ENCODE assay signal across 8 cellular contexts in genomic region chr17:29931253-29931932, GRCh38. TPM values are rescaled to one million over a fixed set of nuclear protein-coding genes. Genes with fewer than 3 reads are reported as not detected.
DNase-seq lines count a peak whose midpoint lies in the region; ATAC-seq and TF ChIP-seq lines count a peak whose summit lies in the region.

No MANE protein-coding gene starts in this region.

- H3K27me3 Mint-ChIP-seq in activated CD4-positive, alpha-beta T cell treated with anti-CD3 and anti-CD28 coated beads, Interleukin-2, amount 10 ng/mL, durations not matched to agents 24 days and 14 days = no peaks in the 10 kb centered on the region

- no peaks in the 10 kb centered on the region for H3K27me3 ChIP-seq in dorsolateral prefrontal cortex

- DNase-seq in CD1c-positive myeloid dendritic cell (ENCODE audit: extremely low spot score) (peak; percentile 84), NCI-H526 (lab: John Stamatoyannopoulos, UW) (peak; percentile 99), dorsolateral prefrontal cortex (peak; percentile 55 to 93 (median 81)), medulla oblongata (ENCODE audit: extremely low spot score) (peak; percentile 96)
- peak; percentile 90 for DNase-seq in activated CD4-positive, alpha-beta T cell treated with anti-CD3 and anti-CD28 coated beads, Interleukin-2, amount 10 ng/mL, durations not matched to agents 24 days and 14 days
- DNase-seq in stimulated activated CD8-positive, alpha-beta memory T cell treated with anti-CD3 and anti-CD28 coated beads, Interleukin-12 subunit alpha, Interleukin-12 subunit beta, amount 100 ng/mL, for 1 hour (ENCODE audit: low read depth) = peak; percentile 58

- H3K27ac ChIP-seq in dorsolateral prefrontal cortex = peak overlapping the region; percentile 41 to 98 (median 94)

- peaks cover 21% of the 10 kb centered on the region for H3K4me1 Mint-ChIP-seq in activated CD4-positive, alpha-beta T cell treated with anti-CD3 and anti-CD28 coated beads, Interleukin-2, amount 10 ng/mL, durations not matched to agents 24 days and 14 days

- no peaks in the 10 kb centered on the region for H3K9me3 Mint-ChIP-seq in activated CD4-positive, alpha-beta T cell treated with anti-CD3 and anti-CD28 coated beads, Interleukin-2, amount 10 ng/mL, durations not matched to agents 24 days and 14 days

- TF ChIP-seq CTCF in dorsolateral prefrontal cortex (IDR thresholded peaks at IDR 0.05 in 54 of 56, conservative IDR thresholded peaks at IDR 0.05 in 2 of 56; ENCODE audit: low read depth in 1 of 56, partially characterized antibody in 56 of 56) = peak; percentile 80 to 100 (median 92)

- peak; percentile 52 for ATAC-seq in GM19372 (IDR thresholded peaks at IDR 0.05; ENCODE audit: low read depth, unreplicated experiment)
- ATAC-seq in HG03558 (IDR thresholded peaks at IDR 0.05; ENCODE audit: extremely low read depth, unreplicated experiment) = peak; percentile 47

- H3K27ac Mint-ChIP-seq in activated CD4-positive, alpha-beta T cell treated with anti-CD3 and anti-CD28 coated beads, Interleukin-2, amount 10 ng/mL, durations not matched to agents 24 days and 14 days = no peak overlapping the region

- H3K4me3 ChIP-seq in dorsolateral prefrontal cortex = peak overlapping the region; percentile 51 to 94 (median 82)

- intact Hi-C loops in activated CD4-positive, alpha-beta T cell treated with anti-CD3 and anti-CD28 coated beads, Interleukin-2, amount 10 ng/mL, durations not matched to agents 24 days and 14 days (cut with micrococcal nuclease) = loop anchor here (1.0 to 10.0 kb wide), 6 partner anchors 63 to 364 kb away; partner anchors contain the start of genes ABHD15 and TP53I13
- intact Hi-C loops in dorsolateral prefrontal cortex (cut with DNase I) = loop anchor here (1.0 to 10.0 kb wide), 7 partner anchors 63 to 309 kb away; partner anchors contain the start of gene CORO6 (in 1 of the 2)

- H3K4me3 Mint-ChIP-seq in activated CD4-positive, alpha-beta T cell treated with anti-CD3 and anti-CD28 coated beads, Interleukin-2, amount 10 ng/mL, durations not matched to agents 24 days and 14 days = no peak overlapping the region

- H3K36me3 Mint-ChIP-seq in activated CD4-positive, alpha-beta T cell treated with anti-CD3 and anti-CD28 coated beads, Interleukin-2, amount 10 ng/mL, durations not matched to agents 24 days and 14 days (ENCODE audit: low read depth) = peaks cover 5% of the 10 kb centered on the region

RNA-seq across cellular contexts. Expression of gene SSH2, which starts 1.4 kb away (rescaled TPM):
- total RNA-seq in activated CD4-positive, alpha-beta T cell treated with anti-CD3 and anti-CD28 coated beads, Interleukin-2, amount 10 ng/mL, durations not matched to agents 24 days and 14 days = 42.8 and 43.8 TPM in 2 replicates
- total RNA-seq in dorsolateral prefrontal cortex = 10 to 100 TPM; 36.2 to 84.3 (median 50.8) TPM

RNA-seq across cellular contexts. Expression of gene EFCAB5, which starts 10.0 kb away (rescaled TPM):
- total RNA-seq in activated CD4-positive, alpha-beta T cell treated with anti-CD3 and anti-CD28 coated beads, Interleukin-2, amount 10 ng/mL, durations not matched to agents 24 days and 14 days = 0.21 and 0.28 TPM in 2 replicates
- total RNA-seq in dorsolateral prefrontal cortex = 1 to 10 TPM in 118 of 120 experiments, under 1 TPM in 2; 0.87 to 9.0 (median 3.5) TPM

Comparison
In these comparisons a context has a peak if more than half of its experiments do, and no peak if none do; other contexts are left out.
1. Peak in every context shown above with its lines: DNase-seq, ATAC-seq, H3K4me3 ChIP-seq and H3K27ac ChIP-seq.